In the genomic region with DNA sequence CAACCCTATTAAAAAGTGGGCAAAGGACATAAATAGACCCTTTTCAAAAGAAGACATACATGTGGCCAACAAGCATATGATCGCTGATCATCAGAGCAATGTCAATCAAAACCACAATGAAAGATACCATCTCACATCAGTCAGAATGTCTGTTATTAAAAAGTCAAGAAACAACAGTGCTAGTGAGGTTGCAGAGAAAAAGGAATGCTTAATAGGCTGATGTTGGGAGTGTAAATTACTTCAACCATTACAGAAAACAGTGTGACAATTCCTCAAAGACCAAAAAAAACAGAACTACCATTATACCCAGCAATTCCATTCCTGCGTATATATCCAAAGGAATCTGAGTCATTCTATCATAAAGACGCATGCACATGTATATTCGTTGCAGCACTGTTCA, we compare ENCODE assay signal across 37 cellular contexts. TPM values are rescaled to one million over a fixed set of nuclear protein-coding genes. Genes with fewer than 3 reads are reported as not detected.
"Had no signal": no experiment of that assay in that cellular context is flagged by ENCODE, and none has a peak within 500 bp of the region (broad histone marks: within the 10 kb centered on the region; RNA-seq: fewer than 3 reads in every experiment).

No MANE protein-coding gene starts in this region.

- FAIRE-seq: astrocyte, bronchial epithelial cell had no signal

- DNase-seq: activated effector memory CD4-positive, alpha-beta T cell treated with anti-CD3 and anti-CD28 coated beads, Interleukin-2, amount 50 U/mL, for 16 hours; activated effector memory CD4-positive, alpha-beta T cell treated with Interleukin-2 at 50 U/mL for 16 hours; activated gamma-delta T cell; activated gamma-delta T cell treated with Interleukin-2 at 50 U/mL for 16 hours; activated naive CD4-positive, alpha-beta T cell; activated naive CD4-positive, alpha-beta T cell treated with anti-CD3 and anti-CD28 coated beads for 36 hours; activated naive CD4-positive, alpha-beta T cell treated with anti-CD3 and anti-CD28 coated beads, Interleukin-2, amount 10 ng/mL, durations not matched to agents 7 days and 5 days; activated naive CD4-positive, alpha-beta T cell treated with anti-CD3 and anti-CD28 coated beads, Interleukin-2, amount 50 U/mL, for 16 hours; activated naive CD4-positive, alpha-beta T cell treated with Interleukin-2 at 50 U/mL for 16 hours; activated naive CD8-positive, alpha-beta T cell treated with anti-CD3 and anti-CD28 coated beads for 36 hours; activated naive CD8-positive, alpha-beta T cell treated with anti-CD3 and anti-CD28 coated beads, Interleukin-2, amount 10 ng/mL, durations not matched to agents 7 days and 5 days; activated naive CD8-positive, alpha-beta T cell treated with anti-CD3 and anti-CD28 coated beads, Interleukin-2, amount 50 U/mL, for 24 hours; activated T-cell treated with anti-CD3 and anti-CD28 coated beads, Interleukin-2, amount 50 U/mL, for 24 hours; activated T-cell treated with anti-CD3 and anti-CD28 coated beads, Interleukin-2, amount 50 U/mL, for 4 hours; activated T-cell treated with anti-CD3 and anti-CD28 coated beads, Interleukin-2, amount 50 U/mL, for 48 hours; activated T-cell treated with anti-CD3 and anti-CD28 coated beads, Interleukin-2, amount 50 U/mL, for 72 hours; adrenal gland; amniotic stem cell; amygdala; anterior cingulate cortex; aorta; body of pancreas; brain microvascular endothelial cell; caudate nucleus; central memory CD4-positive, alpha-beta T cell; cerebellar nuclear complex had no signal

- ATAC-seq: activated naive CD4-positive, alpha-beta T cell treated with anti-CD3 and anti-CD28 coated beads, Interleukin-2, amount 50 U/mL, for 72 hours; activated naive CD8-positive, alpha-beta T cell treated with anti-CD3 and anti-CD28 coated beads, Interleukin-2, amount 50 U/mL, for 24 hours; activated T-cell treated with anti-CD3 and anti-CD28 coated beads, Interleukin-2, amount 50 U/mL, for 4 hours; activated T-cell treated with anti-CD3 and anti-CD28 coated beads, Interleukin-2, amount 50 U/mL, for 72 hours; activated T-helper 17 cell treated with anti-CD3 and anti-CD28 coated beads, Interleukin-2, amount 50 U/mL, for 72 hours; body of pancreas had no signal

RNA-seq across cellular contexts. Expression of a gene that starts 13.2 kb away (rescaled TPM):
- total RNA-seq: activated naive CD4-positive, alpha-beta T cell treated with anti-CD3 and anti-CD28 coated beads for 36 hours; activated naive CD4-positive, alpha-beta T cell treated with anti-CD3 and anti-CD28 coated beads, Interleukin-2, amount 50 U/mL, for 72 hours; activated naive CD8-positive, alpha-beta T cell treated with anti-CD3 and anti-CD28 coated beads for 36 hours; activated naive CD8-positive, alpha-beta T cell treated with anti-CD3 and anti-CD28 coated beads, Interleukin-2, amount 10 ng/mL, durations not matched to agents 7 days and 5 days; activated T-cell treated with anti-CD3 and anti-CD28 coated beads, Interleukin-2, amount 50 U/mL, for 4 hours; activated T-cell treated with anti-CD3 and anti-CD28 coated beads, Interleukin-2, amount 50 U/mL, for 72 hours; activated T-helper 1 cell treated with anti-CD3 and anti-CD28 coated beads, Interleukin-12 subunit alpha, Interleukin-12 subunit beta, Interleukin-2, Interleukin-4 antibody, amounts not matched to agents 30 ng/mL and 10 ng/mL and 1 ng/mL, durations not matched to agents 14 hours and 24 hours and 36 hours; activated T-helper 17 cell treated with anti-CD3 and anti-CD28 coated beads, Interleukin-2, amount 50 U/mL, for 72 hours; activated T-helper 2 cell treated with anti-CD3 and anti-CD28 coated beads, Interferon-gamma antibody, Interleukin-2, Interleukin-4, amounts not matched to agents 10 μg/mL and 5 μg/mL and 100 μg/mL, durations not matched to agents 14 hours and 24 hours and 36 hours; aorta; ascending aorta; breast epithelium; bronchial epithelial cell; chondrocyte had no signal
- polyA plus RNA-seq: adipose tissue, cardiac muscle cell had no signal
